Comparison of ENCODE assay signal across 10 cellular contexts in genomic region chr2:173231042-173231441, GRCh38.
A peak's percentile ranks its signal among the peaks of the same experiment; 100 is the strongest.
DNase-seq lines count a peak whose midpoint lies in the region; TF ChIP-seq lines count a peak whose summit lies in the region.
"Had no signal": no experiment of that assay in that cellular context is flagged by ENCODE, and none has a peak within 500 bp of the region (broad histone marks: within the 10 kb centered on the region; RNA-seq: fewer than 3 reads in every experiment).

No MANE protein-coding gene starts in this region.

- DNase-seq in DMS153 treated with DMSO at 0.1 percent for 48 hours (lab: John Stamatoyannopoulos, UW; ENCODE audit: unreplicated experiment) (peak; percentile 95), NCI-H2029 treated with DMSO at 0.1 percent for 48 hours (lab: John Stamatoyannopoulos, UW) (peak; percentile 97), lung microvascular endothelial cell (ENCODE audit: low read depth in 2 of 2) (peak; percentile 21 to 82), foreskin fibroblast (no peak), tibial nerve (ENCODE audit: low spot score in 2 of 2) (no peak)
- DNase-seq in activated T-helper 1 cell treated with anti-CD3 and anti-CD28 coated beads, Interleukin-12 subunit alpha, Interleukin-12 subunit beta, Interleukin-2, Interleukin-4 antibody, amounts not matched to agents 30 ng/mL and 10 ng/mL and 1 ng/mL, durations not matched to agents 14 hours and 24 hours and 36 hours (ENCODE audit: low spot score) = no peak
- DNase-seq in stimulated activated CD4-positive, alpha-beta T cell treated with anti-CD3 and anti-CD28 coated beads, Interleukin-2, amount 100 ng/mL, for 48 hours = no peak
- DNase-seq in CD4-positive, alpha-beta memory T cell = no peak
- DNase-seq: activated naive CD8-positive, alpha-beta T cell treated with anti-CD3 and anti-CD28 coated beads, Interleukin-2, amount 10 ng/mL, durations not matched to agents 7 days and 5 days had no signal

- peaks cover 3% of the 10 kb centered on the region for H3K27me3 Mint-ChIP-seq in activated T-helper 1 cell treated with anti-CD3 and anti-CD28 coated beads, Interleukin-12 subunit alpha, Interleukin-12 subunit beta, Interleukin-2, Interleukin-4 antibody, amounts not matched to agents 30 ng/mL and 10 ng/mL and 1 ng/mL, durations not matched to agents 14 hours and 24 hours and 36 hours (ENCODE audit: insufficient read depth)
- H3K27me3 Mint-ChIP-seq in CD4-positive, alpha-beta memory T cell = peaks cover 0 to 4% of the 10 kb centered on the region in 2 donors
- H3K27me3 Mint-ChIP-seq: stimulated activated memory B cell treated with anti-CD40 and anti-IgM and Interleukin-4, amounts not matched to agents 10 μg/mL and 1 μg/mL and 100 μg/mL, for 72 hours had no signal

- H3K4me3 ChIP-seq in foreskin fibroblast (ENCODE audit: low read depth in 1 of 2, low read length in 2 of 2) (no peak overlapping the region), tibial nerve (no peak overlapping the region)
- H3K4me3 ChIP-seq in CD4-positive, alpha-beta memory T cell (ENCODE audit: low read length in 2 of 2) = no peak overlapping the region

- H3K9me3 ChIP-seq in CD4-positive, alpha-beta memory T cell (ENCODE audit: control insufficient read depth in 1 of 2, low read length in 2 of 2) = no peaks in the 10 kb centered on the region
- H3K9me3 ChIP-seq in tibial nerve = no peaks in the 10 kb centered on the region

- CTCF ChIA-PET in CD4-positive, alpha-beta memory T cell (lab: Charles Lee; ENCODE audit: partially characterized antibody) = interaction anchor here (0.9 to 1.5 kb wide), 3 partner anchors 11 to 20 kb away, joined by 3 to 5 read pairs (median 3); no protein-coding TSS in a partner anchor

- intact Hi-C loops in activated T-helper 1 cell treated with anti-CD3 and anti-CD28 coated beads, Interleukin-12 subunit alpha, Interleukin-12 subunit beta, Interleukin-2, Interleukin-4 antibody, amounts not matched to agents 30 ng/mL and 10 ng/mL and 1 ng/mL, durations not matched to agents 14 hours and 24 hours and 36 hours (cut with micrococcal nuclease) = no loop called here
- intact Hi-C loops in CD4-positive, alpha-beta memory T cell (cut with micrococcal nuclease) = no loop called here

- no peaks in the 10 kb centered on the region for H3K36me3 ChIP-seq in CD4-positive, alpha-beta memory T cell (ENCODE audit: insufficient read depth, low read length)
- H3K36me3 ChIP-seq in tibial nerve = peaks cover 0 to 44% (median 0%) of the 10 kb centered on the region in 3 donors

- no peak for TF ChIP-seq EP300 in tibial nerve (IDR thresholded peaks at IDR 0.05)

- POLR2A ChIA-PET in CD4-positive, alpha-beta memory T cell (lab: Charles Lee; ENCODE audit: partially characterized antibody) = no interaction called here

- no peak for TF ChIP-seq CTCF in foreskin fibroblast (IDR thresholded peaks at IDR 0.05; ENCODE audit: low read depth, low read length)
- TF ChIP-seq CTCF in tibial nerve (IDR thresholded peaks at IDR 0.05) = no peak

- no peak for TF ChIP-seq POLR2A in tibial nerve (IDR thresholded peaks at IDR 0.05)

- peaks cover 19% of the 10 kb centered on the region for H3K4me1 Mint-ChIP-seq in activated T-helper 1 cell treated with anti-CD3 and anti-CD28 coated beads, Interleukin-12 subunit alpha, Interleukin-12 subunit beta, Interleukin-2, Interleukin-4 antibody, amounts not matched to agents 30 ng/mL and 10 ng/mL and 1 ng/mL, durations not matched to agents 14 hours and 24 hours and 36 hours (ENCODE audit: low read depth)
- H3K4me1 Mint-ChIP-seq in CD4-positive, alpha-beta memory T cell = no peaks in the 10 kb centered on the region
- H3K4me1 Mint-ChIP-seq: stimulated activated memory B cell treated with anti-CD40 and anti-IgM and Interleukin-4, amounts not matched to agents 10 μg/mL and 1 μg/mL and 100 μg/mL, for 72 hours had no signal

- H3K27ac ChIP-seq in CD4-positive, alpha-beta memory T cell (ENCODE audit: low read depth, low read length) = no peak overlapping the region
- H3K27ac ChIP-seq in tibial nerve = no peak overlapping the region

- H3K4me3 Mint-ChIP-seq in activated T-helper 1 cell treated with anti-CD3 and anti-CD28 coated beads, Interleukin-12 subunit alpha, Interleukin-12 subunit beta, Interleukin-2, Interleukin-4 antibody, amounts not matched to agents 30 ng/mL and 10 ng/mL and 1 ng/mL, durations not matched to agents 14 hours and 24 hours and 36 hours = no peak overlapping the region
- H3K4me3 Mint-ChIP-seq in CD4-positive, alpha-beta memory T cell = no peak overlapping the region
- H3K4me3 Mint-ChIP-seq: activated naive CD8-positive, alpha-beta T cell treated with anti-CD3 and anti-CD28 coated beads, Interleukin-2, amount 10 ng/mL, durations not matched to agents 7 days and 5 days; stimulated activated memory B cell treated with anti-CD40 and anti-IgM and Interleukin-4, amounts not matched to agents 10 μg/mL and 1 μg/mL and 100 μg/mL, for 72 hours had no signal

- peak overlapping the region; percentile 19 for H3K27ac Mint-ChIP-seq in activated T-helper 1 cell treated with anti-CD3 and anti-CD28 coated beads, Interleukin-12 subunit alpha, Interleukin-12 subunit beta, Interleukin-2, Interleukin-4 antibody, amounts not matched to agents 30 ng/mL and 10 ng/mL and 1 ng/mL, durations not matched to agents 14 hours and 24 hours and 36 hours
- no peak overlapping the region for H3K27ac Mint-ChIP-seq in CD4-positive, alpha-beta memory T cell
- H3K27ac Mint-ChIP-seq: activated naive CD8-positive, alpha-beta T cell treated with anti-CD3 and anti-CD28 coated beads, Interleukin-2, amount 10 ng/mL, durations not matched to agents 7 days and 5 days; stimulated activated memory B cell treated with anti-CD40 and anti-IgM and Interleukin-4, amounts not matched to agents 10 μg/mL and 1 μg/mL and 100 μg/mL, for 72 hours had no signal

- H3K9me3 Mint-ChIP-seq in activated T-helper 1 cell treated with anti-CD3 and anti-CD28 coated beads, Interleukin-12 subunit alpha, Interleukin-12 subunit beta, Interleukin-2, Interleukin-4 antibody, amounts not matched to agents 30 ng/mL and 10 ng/mL and 1 ng/mL, durations not matched to agents 14 hours and 24 hours and 36 hours = no peaks in the 10 kb centered on the region
- H3K9me3 Mint-ChIP-seq in CD4-positive, alpha-beta memory T cell = no peaks in the 10 kb centered on the region
- H3K9me3 Mint-ChIP-seq: activated naive CD8-positive, alpha-beta T cell treated with anti-CD3 and anti-CD28 coated beads, Interleukin-2, amount 10 ng/mL, durations not matched to agents 7 days and 5 days; stimulated activated memory B cell treated with anti-CD40 and anti-IgM and Interleukin-4, amounts not matched to agents 10 μg/mL and 1 μg/mL and 100 μg/mL, for 72 hours had no signal

- H3K27me3 ChIP-seq in CD4-positive, alpha-beta memory T cell (ENCODE audit: insufficient read depth, low read length) = no peaks in the 10 kb centered on the region
- H3K27me3 ChIP-seq in tibial nerve = no peaks in the 10 kb centered on the region

- H3K4me1 ChIP-seq in CD4-positive, alpha-beta memory T cell (ENCODE audit: insufficient read depth, low read length) = no peaks in the 10 kb centered on the region
- peaks cover 0 to 2% (median 0%) of the 10 kb centered on the region in 4 donors for H3K4me1 ChIP-seq in tibial nerve

- H3K36me3 Mint-ChIP-seq in activated T-helper 1 cell treated with anti-CD3 and anti-CD28 coated beads, Interleukin-12 subunit alpha, Interleukin-12 subunit beta, Interleukin-2, Interleukin-4 antibody, amounts not matched to agents 30 ng/mL and 10 ng/mL and 1 ng/mL, durations not matched to agents 14 hours and 24 hours and 36 hours (ENCODE audit: low read depth) = peaks cover 1% of the 10 kb centered on the region
- no peaks in the 10 kb centered on the region for H3K36me3 Mint-ChIP-seq in CD4-positive, alpha-beta memory T cell

- WGBS in tibial nerve, 2 donors = 70 to 85% methylated on average over 1 of the region's 1 CpG

Comparison
In these comparisons a context has a peak if more than half of its experiments do, and no peak if none do; other contexts are left out.
1. DNase-seq: peak in DMS153 treated with DMSO at 0.1 percent for 48 hours (single experiment), NCI-H2029 treated with DMSO at 0.1 percent for 48 hours (single experiment) and lung microvascular endothelial cell (2 of 2); none in activated T-helper 1 cell treated with anti-CD3 and anti-CD28 coated beads, Interleukin-12 subunit alpha, Interleukin-12 subunit beta, Interleukin-2, Interleukin-4 antibody, amounts not matched to agents 30 ng/mL and 10 ng/mL and 1 ng/mL, durations not matched to agents 14 hours and 24 hours and 36 hours (single experiment), foreskin fibroblast (0 of 2), stimulated activated CD4-positive, alpha-beta T cell treated with anti-CD3 and anti-CD28 coated beads, Interleukin-2, amount 100 ng/mL, for 48 hours (0 of 2), CD4-positive, alpha-beta memory T cell (0 of 5) and tibial nerve (0 of 2).